In genomic region chr15:46897266-46897665, GRCh38 we compare ENCODE assay signal across 5 cellular contexts.
"Had no signal": no experiment of that assay in that cellular context is flagged by ENCODE, and none has a peak within 500 bp of the region (broad histone marks: within the 10 kb centered on the region; RNA-seq: fewer than 3 reads in every experiment).

No MANE protein-coding gene starts in this region.

- ATAC-seq: HepG2, K562 had no signal

- H3K27ac ChIP-seq: HL-60 had no signal

- H3K4me3 ChIP-seq: K562 had no signal

- DNase-seq: IMR-90, KBM-7 had no signal
